8 cellular contexts compared by ENCODE assay signal in the genomic region with DNA sequence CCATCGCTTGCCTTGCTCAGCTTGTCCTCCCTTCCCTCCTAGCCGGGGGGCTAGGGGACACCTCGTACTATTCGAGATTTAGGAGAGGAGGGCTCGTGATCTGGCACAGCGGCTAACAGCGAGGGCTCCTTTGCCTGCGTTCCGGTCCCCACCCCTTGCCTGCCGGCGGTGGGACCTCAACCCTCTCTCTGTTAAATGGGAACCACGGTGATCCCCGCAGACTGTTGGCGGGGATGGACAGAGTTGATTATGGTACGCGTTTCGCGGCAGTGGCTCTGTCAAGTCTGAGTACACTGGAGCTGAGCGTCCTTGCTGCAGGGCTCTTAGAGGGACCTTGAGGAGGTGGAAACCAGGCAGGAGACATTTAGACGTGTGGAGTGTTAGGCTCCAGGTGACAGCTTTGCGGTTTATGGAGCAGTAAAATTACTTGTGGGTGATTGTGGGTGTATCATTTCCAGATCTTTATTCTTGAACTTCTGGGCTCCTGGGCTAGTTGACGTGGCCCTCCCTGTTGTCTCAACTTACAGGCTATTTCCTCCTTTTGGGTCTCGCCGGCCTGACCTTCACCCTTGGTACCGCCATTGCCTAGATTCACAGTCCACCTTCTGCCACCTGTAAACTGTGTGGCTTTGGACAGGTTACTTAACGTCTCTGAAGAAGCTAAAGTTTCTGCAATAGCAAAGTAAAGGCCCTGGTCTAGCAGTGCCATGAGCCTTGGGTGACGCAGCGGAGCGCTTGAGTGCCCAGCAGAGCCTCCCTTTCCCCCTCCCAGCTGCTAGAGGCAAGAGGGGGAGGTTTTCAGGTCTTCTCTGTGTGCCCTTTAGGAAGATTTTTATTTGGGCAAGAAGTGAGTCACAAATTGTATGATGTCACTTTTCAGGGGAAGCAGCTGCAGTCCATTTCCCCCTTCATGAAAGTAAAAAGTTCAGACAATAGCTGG. TPM values are rescaled to one million over a fixed set of nuclear protein-coding genes. Genes with fewer than 3 reads are reported as not detected.
DNase-seq lines count a peak whose midpoint lies in the region; ATAC-seq, FAIRE-seq and TF ChIP-seq lines count a peak whose summit lies in the region.

No MANE protein-coding gene starts in this region.

- ATAC-seq in GM18867 (IDR thresholded peaks at IDR 0.05; ENCODE audit: unreplicated experiment) (peak; percentile 24), HG03064 (IDR thresholded peaks at IDR 0.05; ENCODE audit: low read depth, unreplicated experiment) (peak; percentile 27), aorta (ENCODE audit: low FRiP score) (peak; percentile 63)

- H4K20me1 ChIP-seq in OCI-LY3 (ENCODE audit: insufficient read depth, low read length): peaks cover 13% of the 10 kb centered on the region

- DNase-seq in AG08396 (ENCODE audit: low spot score) (peak; percentile 36), frontal cortex (ENCODE audit: low spot score in 2 of 2) (peak; percentile 14 to 27), aorta (peak; percentile 61 to 79)
- DNase-seq in activated gamma-delta T cell treated with anti-CD3 and anti-CD28 coated beads, Interleukin-2, amount 50 U/mL, for 16 hours (ENCODE audit: low read depth): peak; percentile 30

- peak overlapping the region; percentile 52 for H3K9ac ChIP-seq in OCI-LY3 (ENCODE audit: low read length)

- intact Hi-C loops in aorta (cut with DNase I): no loop called here

- H3K4me1 ChIP-seq in OCI-LY3 (ENCODE audit: low read length): peaks cover 33% of the 10 kb centered on the region
- peaks cover 16% of the 10 kb centered on the region in 2 experiments for H3K4me1 ChIP-seq in neutrophil (ENCODE audit: control insufficient read depth in 1 of 2, insufficient read depth in 1 of 2, low read depth in 1 of 2, low read length in 1 of 2)
- H3K4me1 ChIP-seq in aorta (ENCODE audit: control insufficient read depth in 1 of 2, insufficient read depth in 2 of 2, low read length in 2 of 2): no peaks in the 10 kb centered on the region

- H3K9me3 ChIP-seq in OCI-LY3 (ENCODE audit: insufficient read depth, low read length) (peaks cover 5% of the 10 kb centered on the region; the same call in 1 of the 2 replicates), neutrophil (no peaks in the 10 kb centered on the region), aorta (ENCODE audit: control insufficient read depth, low read length) (no peaks in the 10 kb centered on the region)

- H3K27me3 ChIP-seq in OCI-LY3 (ENCODE audit: low read depth, low read length) (peaks cover 6% of the 10 kb centered on the region; the same call in 1 of the 2 replicates), neutrophil (peaks cover 17% of the 10 kb centered on the region), aorta (ENCODE audit: control insufficient read depth in 1 of 2, insufficient read depth in 2 of 2, low read length in 1 of 2) (no peaks in the 10 kb centered on the region)

- H3K79me2 ChIP-seq in OCI-LY3 (ENCODE audit: low read length): no peaks in the 10 kb centered on the region

- H2AFZ ChIP-seq in OCI-LY3 (ENCODE audit: low read depth, low read length): peak overlapping the region; percentile 95

- TF ChIP-seq CTCF in OCI-LY3 (IDR thresholded peaks at IDR 0.05; ENCODE audit: low read depth, low read length) (no peak), neutrophil (IDR thresholded peaks at IDR 0.05) (no peak)

- FAIRE-seq in frontal cortex (lab: Jason Lieb, UNC): no peak

- H3K4me3 ChIP-seq in OCI-LY3 (ENCODE audit: low read length): peak overlapping the region; percentile 97
- peak overlapping the region; percentile 75 to 77 for H3K4me3 ChIP-seq in neutrophil (ENCODE audit: low read depth in 1 of 2, low read length in 1 of 2)
- peak overlapping the region; percentile 84 to 88 for H3K4me3 ChIP-seq in aorta (ENCODE audit: low read length in 2 of 2)

- 3 to 5% methylated on average over 29 of the region's 29 CpGs for WGBS in aorta, 2 donors

- H3K36me3 ChIP-seq in OCI-LY3 (replicated peaks; ENCODE audit: low read depth, low read length) (peaks cover 6% of the 10 kb centered on the region), neutrophil (no peaks in the 10 kb centered on the region), aorta (ENCODE audit: control insufficient read depth in 1 of 2, insufficient read depth in 2 of 2, low read length in 1 of 2) (peaks cover 0 to 2% of the 10 kb centered on the region in 2 donors)

- peak overlapping the region; percentile 100 for H3K4me2 ChIP-seq in OCI-LY3 (ENCODE audit: low read length)

- H3K27ac ChIP-seq in OCI-LY3 (ENCODE audit: low read length): no peak overlapping the region
- peak overlapping the region; percentile 19 for H3K27ac ChIP-seq in neutrophil
- H3K27ac ChIP-seq in aorta (ENCODE audit: low read depth in 1 of 2, low read length in 2 of 2): peak overlapping the region; percentile 53 to 84

RNA-seq across cellular contexts. Expression of gene CASP7, which starts 0.7 kb away (rescaled TPM):
- total RNA-seq in frontal cortex (2.0 TPM), aorta (10 to 100 TPM; 17.6 to 22.2 TPM)
- 10 to 100 TPM; 16.5 to 35.2 TPM for polyA plus RNA-seq in aorta

RNA-seq across cellular contexts. Expression of gene NRAP, which starts 16.6 kb away (rescaled TPM):
- total RNA-seq in frontal cortex: not detected
- total RNA-seq in aorta: not detected
- polyA plus RNA-seq in aorta: under 1 TPM; 0.03 to 0.88 TPM
